ENCODE assay signal across 1 cellular context in the genomic region with DNA sequence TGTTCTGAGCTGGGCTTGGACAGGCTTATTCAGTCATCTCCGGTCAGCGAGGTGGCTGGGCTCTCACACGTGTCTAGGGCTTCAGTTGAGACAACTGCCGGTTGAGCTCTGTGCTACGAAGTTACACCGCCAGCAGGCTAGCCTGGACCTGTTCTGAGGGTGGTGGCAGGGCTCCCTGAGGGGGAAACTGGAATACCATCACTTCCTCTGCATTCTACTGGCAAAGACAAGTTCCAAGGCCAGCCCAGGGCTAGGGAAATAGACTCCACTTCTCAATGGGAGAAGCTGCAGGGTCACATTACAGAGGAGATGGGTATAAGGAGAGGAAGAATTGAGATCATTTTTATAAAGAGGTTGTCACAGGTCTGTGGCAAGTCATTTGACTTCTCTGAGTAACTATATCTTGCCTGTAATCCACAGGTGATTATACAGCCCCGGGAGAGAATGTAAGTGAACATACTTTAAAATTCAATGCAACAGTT.
TF ChIP-seq lines count a peak whose summit lies in the region.

No MANE protein-coding gene starts in this region.

TF ChIP-seq in GM23338, 12 proteins besides CTCF, POLR2A, EP300 and RAD21 (continued from another document):
- TF ChIP-seq, protein P1, sequence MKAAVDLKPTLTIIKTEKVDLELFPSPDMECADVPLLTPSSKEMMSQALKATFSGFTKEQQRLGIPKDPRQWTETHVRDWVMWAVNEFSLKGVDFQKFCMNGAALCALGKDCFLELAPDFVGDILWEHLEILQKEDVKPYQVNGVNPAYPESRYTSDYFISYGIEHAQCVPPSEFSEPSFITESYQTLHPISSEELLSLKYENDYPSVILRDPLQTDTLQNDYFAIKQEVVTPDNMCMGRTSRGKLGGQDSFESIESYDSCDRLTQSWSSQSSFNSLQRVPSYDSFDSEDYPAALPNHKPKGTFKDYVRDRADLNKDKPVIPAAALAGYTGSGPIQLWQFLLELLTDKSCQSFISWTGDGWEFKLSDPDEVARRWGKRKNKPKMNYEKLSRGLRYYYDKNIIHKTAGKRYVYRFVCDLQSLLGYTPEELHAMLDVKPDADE (IDR thresholded peaks at IDR 0.05): no peak
- TF ChIP-seq EZH2phosphoT487 (IDR thresholded peaks at IDR 0.05; ENCODE audit: unreplicated experiment) (no peak), JUNB (IDR thresholded peaks at IDR 0.05; ENCODE audit: unreplicated experiment) (no peak)
- TF ChIP-seq, protein P2, sequence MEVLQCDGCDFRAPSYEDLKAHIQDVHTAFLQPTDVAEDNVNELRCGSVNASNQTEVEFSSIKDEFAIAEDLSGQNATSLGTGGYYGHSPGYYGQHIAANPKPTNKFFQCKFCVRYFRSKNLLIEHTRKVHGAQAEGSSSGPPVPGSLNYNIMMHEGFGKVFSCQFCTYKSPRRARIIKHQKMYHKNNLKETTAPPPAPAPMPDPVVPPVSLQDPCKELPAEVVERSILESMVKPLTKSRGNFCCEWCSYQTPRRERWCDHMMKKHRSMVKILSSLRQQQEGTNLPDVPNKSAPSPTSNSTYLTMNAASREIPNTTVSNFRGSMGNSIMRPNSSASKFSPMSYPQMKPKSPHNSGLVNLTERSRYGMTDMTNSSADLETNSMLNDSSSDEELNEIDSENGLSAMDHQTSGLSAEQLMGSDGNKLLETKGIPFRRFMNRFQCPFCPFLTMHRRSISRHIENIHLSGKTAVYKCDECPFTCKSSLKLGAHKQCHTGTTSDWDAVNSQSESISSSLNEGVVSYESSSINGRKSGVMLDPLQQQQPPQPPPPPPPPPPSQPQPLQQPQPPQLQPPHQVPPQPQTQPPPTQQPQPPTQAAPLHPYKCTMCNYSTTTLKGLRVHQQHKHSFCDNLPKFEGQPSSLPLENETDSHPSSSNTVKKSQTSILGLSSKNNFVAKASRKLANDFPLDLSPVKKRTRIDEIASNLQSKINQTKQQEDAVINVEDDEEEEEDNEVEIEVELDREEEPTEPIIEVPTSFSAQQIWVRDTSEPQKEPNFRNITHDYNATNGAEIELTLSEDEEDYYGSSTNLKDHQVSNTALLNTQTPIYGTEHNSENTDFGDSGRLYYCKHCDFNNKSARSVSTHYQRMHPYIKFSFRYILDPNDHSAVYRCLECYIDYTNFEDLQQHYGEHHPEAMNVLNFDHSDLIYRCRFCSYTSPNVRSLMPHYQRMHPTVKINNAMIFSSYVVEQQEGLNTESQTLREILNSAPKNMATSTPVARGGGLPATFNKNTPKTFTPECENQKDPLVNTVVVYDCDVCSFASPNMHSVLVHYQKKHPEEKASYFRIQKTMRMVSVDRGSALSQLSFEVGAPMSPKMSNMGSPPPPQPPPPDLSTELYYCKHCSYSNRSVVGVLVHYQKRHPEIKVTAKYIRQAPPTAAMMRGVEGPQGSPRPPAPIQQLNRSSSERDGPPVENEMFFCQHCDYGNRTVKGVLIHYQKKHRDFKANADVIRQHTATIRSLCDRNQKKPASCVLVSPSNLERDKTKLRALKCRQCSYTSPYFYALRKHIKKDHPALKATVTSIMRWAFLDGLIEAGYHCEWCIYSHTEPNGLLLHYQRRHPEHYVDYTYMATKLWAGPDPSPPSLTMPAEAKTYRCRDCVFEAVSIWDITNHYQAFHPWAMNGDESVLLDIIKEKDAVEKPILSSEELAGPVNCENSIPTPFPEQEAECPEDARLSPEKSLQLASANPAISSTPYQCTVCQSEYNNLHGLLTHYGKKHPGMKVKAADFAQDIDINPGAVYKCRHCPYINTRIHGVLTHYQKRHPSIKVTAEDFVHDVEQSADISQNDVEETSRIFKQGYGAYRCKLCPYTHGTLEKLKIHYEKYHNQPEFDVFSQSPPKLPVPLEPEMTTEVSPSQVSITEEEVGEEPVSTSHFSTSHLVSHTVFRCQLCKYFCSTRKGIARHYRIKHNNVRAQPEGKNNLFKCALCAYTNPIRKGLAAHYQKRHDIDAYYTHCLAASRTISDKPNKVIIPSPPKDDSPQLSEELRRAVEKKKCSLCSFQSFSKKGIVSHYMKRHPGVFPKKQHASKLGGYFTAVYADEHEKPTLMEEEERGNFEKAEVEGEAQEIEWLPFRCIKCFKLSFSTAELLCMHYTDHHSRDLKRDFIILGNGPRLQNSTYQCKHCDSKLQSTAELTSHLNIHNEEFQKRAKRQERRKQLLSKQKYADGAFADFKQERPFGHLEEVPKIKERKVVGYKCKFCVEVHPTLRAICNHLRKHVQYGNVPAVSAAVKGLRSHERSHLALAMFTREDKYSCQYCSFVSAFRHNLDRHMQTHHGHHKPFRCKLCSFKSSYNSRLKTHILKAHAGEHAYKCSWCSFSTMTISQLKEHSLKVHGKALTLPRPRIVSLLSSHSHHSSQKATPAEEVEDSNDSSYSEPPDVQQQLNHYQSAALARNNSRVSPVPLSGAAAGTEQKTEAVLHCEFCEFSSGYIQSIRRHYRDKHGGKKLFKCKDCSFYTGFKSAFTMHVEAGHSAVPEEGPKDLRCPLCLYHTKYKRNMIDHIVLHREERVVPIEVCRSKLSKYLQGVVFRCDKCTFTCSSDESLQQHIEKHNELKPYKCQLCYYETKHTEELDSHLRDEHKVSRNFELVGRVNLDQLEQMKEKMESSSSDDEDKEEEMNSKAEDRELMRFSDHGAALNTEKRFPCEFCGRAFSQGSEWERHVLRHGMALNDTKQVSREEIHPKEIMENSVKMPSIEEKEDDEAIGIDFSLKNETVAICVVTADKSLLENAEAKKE (CRISPR knock-in tag; IDR thresholded peaks at IDR 0.05): no peak
